18 cellular contexts compared by ENCODE assay signal in genomic region chr1:159951551-159951950, GRCh38. TPM values are rescaled to one million over a fixed set of nuclear protein-coding genes. Genes with fewer than 3 reads are reported as not detected.
DNase-seq lines count a peak whose midpoint lies in the region; TF ChIP-seq lines count a peak whose summit lies in the region.
"Had no signal": no experiment of that assay in that cellular context is flagged by ENCODE, and none has a peak within 500 bp of the region (broad histone marks: within the 10 kb centered on the region; RNA-seq: fewer than 3 reads in every experiment).

No MANE protein-coding gene starts in this region.

- H3K4me1 Mint-ChIP-seq in Caco-2 (ENCODE audit: low read depth, unreplicated experiment) = peaks cover 58% of the 10 kb centered on the region
- H3K4me1 Mint-ChIP-seq: B cell; CD4-positive, alpha-beta memory T cell had no signal

- no peak for TF ChIP-seq CTCF in Caco-2 (IDR thresholded peaks at IDR 0.05; ENCODE audit: insufficient read depth in 1 of 2, low read depth in 1 of 2, low read length in 1 of 2, severe bottlenecking in 1 of 2, unreplicated experiment in 1 of 2)
- TF ChIP-seq CTCF in coronary artery (IDR thresholded peaks at IDR 0.05) = no peak
- TF ChIP-seq CTCF in tibial artery (IDR thresholded peaks at IDR 0.05) = no peak

- H3K27ac Mint-ChIP-seq in Caco-2 (ENCODE audit: unreplicated experiment) = peak overlapping the region; percentile 30
- H3K27ac Mint-ChIP-seq: B cell, HFFc6 had no signal

- no peaks in the 10 kb centered on the region for H3K9me3 Mint-ChIP-seq in Caco-2 (ENCODE audit: unreplicated experiment)
- H3K9me3 Mint-ChIP-seq: CD4-positive, alpha-beta memory T cell; HFFc6 had no signal

- no peaks in the 10 kb centered on the region for H3K36me3 ChIP-seq in Caco-2 (ENCODE audit: control insufficient read depth, insufficient read depth, low read length)
- no peaks in the 10 kb centered on the region for H3K36me3 ChIP-seq in tibial artery

- intact Hi-C loops in Caco-2 (cut with micrococcal nuclease; ENCODE audit: unreplicated experiment) = no loop called here
- intact Hi-C loops in tibial artery (cut with DNase I; ENCODE audit: low total_unique reads) = no loop called here

- H3K27me3 ChIP-seq in Caco-2 (replicated peaks; ENCODE audit: control insufficient read depth, insufficient read depth, low read length) (no peaks in the 10 kb centered on the region), tibial artery (peaks cover 0 to 27% of the 10 kb centered on the region in 2 donors)

- H3K9me3 ChIP-seq in Caco-2 (no peaks in the 10 kb centered on the region), tibial artery (no peaks in the 10 kb centered on the region)
- H3K9me3 ChIP-seq: A549 had no signal

- H3K36me3 Mint-ChIP-seq in Caco-2 (ENCODE audit: insufficient read depth, unreplicated experiment) = no peaks in the 10 kb centered on the region
- H3K36me3 Mint-ChIP-seq: CD4-positive, alpha-beta memory T cell had no signal

- no peaks in the 10 kb centered on the region for H3K27me3 Mint-ChIP-seq in Caco-2 (ENCODE audit: insufficient read depth, unreplicated experiment)

- POLR2A ChIA-PET in Caco-2 (lab: Charles Lee) = no interaction called here

- H3K4me1 ChIP-seq in Caco-2 (peaks cover 47% of the 10 kb centered on the region), tibial artery (peaks cover 0 to 3% (median 0%) of the 10 kb centered on the region in 4 donors)

- no TSS peak for BruUV-seq in Caco-2 (replicated peaks; lab: Mats Ljungman, UMichigan)

- DNase-seq in Caco-2 (no peak), coronary artery (ENCODE audit: low spot score) (peak; percentile 59), islet precursor cell (peak; percentile 5), tibial artery (peak; percentile 58 to 72), AG20443 (ENCODE audit: low spot score) (no peak), cerebellar cortex (ENCODE audit: low spot score) (no peak)
- DNase-seq in central memory CD4-positive, alpha-beta T cell = no peak
- DNase-seq: C1 segment of cervical spinal cord; CD4-positive, alpha-beta memory T cell; DMS153; DMS79 treated with DMSO at 0.1 percent for 48 hours; EL; HCEC 1CT; HFFc6 had no signal

- CTCF ChIA-PET in Caco-2 (lab: Charles Lee) = no interaction called here

- H3K27ac ChIP-seq in coronary artery (no peak overlapping the region), tibial artery (no peak overlapping the region)
- H3K27ac ChIP-seq: A549, HL-60 had no signal

- H3K4me3 Mint-ChIP-seq in Caco-2 (ENCODE audit: unreplicated experiment) = no peak overlapping the region
- H3K4me3 Mint-ChIP-seq: B cell; CD4-positive, alpha-beta memory T cell; HFFc6 had no signal

- H3K4me3 ChIP-seq in Caco-2 (ENCODE audit: low read depth, low read length) (no peak overlapping the region), coronary artery (no peak overlapping the region), tibial artery (no peak overlapping the region)
- H3K4me3 ChIP-seq: A549 had no signal

RNA-seq across cellular contexts. Expression of gene SLAMF9, which starts 2.5 kb away (rescaled TPM):
- total RNA-seq in Caco-2 (2022) = 0.36 TPM in 1 of 2 replicates, not detected in the other
- total RNA-seq: B cell; CD4-positive, alpha-beta memory T cell; H1 had no signal

RNA-seq across cellular contexts. Expression of gene IGSF9, which starts 6.1 kb away (rescaled TPM):
- 19.6 and 21.2 TPM in 2 replicates for total RNA-seq in Caco-2 (2022)
- total RNA-seq: CD4-positive, alpha-beta memory T cell; HFFc6 had no signal

RNA-seq across cellular contexts. Expression of gene TAGLN2, which starts 26.2 kb away (rescaled TPM):
- total RNA-seq in Caco-2 (2022) = 518 and 531 TPM in 2 replicates

RNA-seq across cellular contexts. Expression of gene CFAP45, which starts 51.6 kb away (rescaled TPM):
- total RNA-seq in Caco-2 (2022) = 1.1 and 1.5 TPM in 2 replicates
- total RNA-seq: H1 had no signal

Comparison
In these comparisons a context has a peak if more than half of its experiments do, and no peak if none do; other contexts are left out.
1. DNase-seq: peak in coronary artery (single experiment), islet precursor cell (single experiment) and tibial artery (2 of 2); none in Caco-2 (0 of 2), AG20443 (single experiment), cerebellar cortex (single experiment) and central memory CD4-positive, alpha-beta T cell (single experiment).